ENCODE assay signal across 19 cellular contexts in genomic region chr17:29892201-29892600, GRCh38. TPM values are rescaled to one million over a fixed set of nuclear protein-coding genes. Genes with fewer than 3 reads are reported as not detected.
A peak's percentile ranks its signal among the peaks of the same experiment; 100 is the strongest.
DNase-seq lines count a peak whose midpoint lies in the region; ATAC-seq and TF ChIP-seq lines count a peak whose summit lies in the region.
"Had no signal": no experiment of that assay in that cellular context is flagged by ENCODE, and none has a peak within 500 bp of the region (broad histone marks: within the 10 kb centered on the region; RNA-seq: fewer than 3 reads in every experiment).

No MANE protein-coding gene starts in this region.

- intact Hi-C loops in MCF 10A (cut with micrococcal nuclease) (no loop called here), mammary epithelial cell (cut with micrococcal nuclease) (no loop called here)
- intact Hi-C loops in activated T-helper 1 cell treated with anti-CD3 and anti-CD28 coated beads, Interleukin-12 subunit alpha, Interleukin-12 subunit beta, Interleukin-2, Interleukin-4 antibody, amounts not matched to agents 30 ng/mL and 10 ng/mL and 1 ng/mL, durations not matched to agents 14 hours and 24 hours and 36 hours (cut with micrococcal nuclease), result no loop called here

- H3K9me3 Mint-ChIP-seq in MCF 10A (ENCODE audit: unreplicated experiment) (no peaks in the 10 kb centered on the region), osteocyte (ENCODE audit: unreplicated experiment) (no peaks in the 10 kb centered on the region)
- H3K9me3 Mint-ChIP-seq in activated T-helper 1 cell treated with anti-CD3 and anti-CD28 coated beads, Interleukin-12 subunit alpha, Interleukin-12 subunit beta, Interleukin-2, Interleukin-4 antibody, amounts not matched to agents 30 ng/mL and 10 ng/mL and 1 ng/mL, durations not matched to agents 14 hours and 24 hours and 36 hours, result peaks cover 13% of the 10 kb centered on the region
- H3K9me3 Mint-ChIP-seq: GM23338, H9 had no signal

- H3K27ac Mint-ChIP-seq in MCF 10A (ENCODE audit: low read depth, unreplicated experiment), result peak overlapping the region; percentile 2
- peak overlapping the region; percentile 56 for H3K27ac Mint-ChIP-seq in osteocyte (ENCODE audit: unreplicated experiment)
- no peak overlapping the region for H3K27ac Mint-ChIP-seq in activated T-helper 1 cell treated with anti-CD3 and anti-CD28 coated beads, Interleukin-12 subunit alpha, Interleukin-12 subunit beta, Interleukin-2, Interleukin-4 antibody, amounts not matched to agents 30 ng/mL and 10 ng/mL and 1 ng/mL, durations not matched to agents 14 hours and 24 hours and 36 hours
- H3K27ac Mint-ChIP-seq: GM23338, H9 had no signal

- H3K27ac ChIP-seq in mammary epithelial cell (ENCODE audit: insufficient read depth, low read depth, low read length) (no peak overlapping the region), RWPE2 (ENCODE audit: poor library complexity, severe bottlenecking) (peak overlapping the region; percentile 24)
- H3K27ac ChIP-seq: 22Rv1, BLaER1, C4-2B had no signal

- H3K9me3 ChIP-seq in mammary epithelial cell (replicated peaks; ENCODE audit: insufficient read depth, low read length) (no peaks in the 10 kb centered on the region), RWPE2 (ENCODE audit: severe bottlenecking) (no peaks in the 10 kb centered on the region)

- no peak for DNase-seq in MCF 10A (ENCODE audit: unreplicated experiment)
- DNase-seq in mammary epithelial cell, result no peak
- no peak for DNase-seq in RWPE2 (ENCODE audit: low spot score)
- DNase-seq in osteocyte (ENCODE audit: extremely low spot score, unreplicated experiment), result no peak
- DNase-seq in DMS53 treated with DMSO at 0.1 percent for 48 hours (lab: John Stamatoyannopoulos, UW; ENCODE audit: unreplicated experiment), result no peak
- DNase-seq in activated T-helper 1 cell treated with anti-CD3 and anti-CD28 coated beads, Interleukin-12 subunit alpha, Interleukin-12 subunit beta, Interleukin-2, Interleukin-4 antibody, amounts not matched to agents 30 ng/mL and 10 ng/mL and 1 ng/mL, durations not matched to agents 14 hours and 24 hours and 36 hours (ENCODE audit: low spot score), result no peak
- no peak for DNase-seq in OCI-M2 (lab: John Stamatoyannopoulos, UW; ENCODE audit: unreplicated experiment)
- DNase-seq: CD4-positive, alpha-beta T cell; CD8-positive, alpha-beta memory T cell; DMS 273 treated with DMSO at 0.1 percent for 48 hours; DMS79 treated with DMSO at 0.1 percent for 48 hours; GF-D8; H9 had no signal

- H3K4me2 ChIP-seq in mammary epithelial cell (ENCODE audit: insufficient read depth, low read depth, low read length), result no peak overlapping the region
- H3K4me2 ChIP-seq: BLaER1, GM23338 had no signal

- H2AFZ ChIP-seq in mammary epithelial cell (ENCODE audit: low read depth, low read length), result no peak overlapping the region
- H2AFZ ChIP-seq: GM23338 had no signal

- no peak for TF ChIP-seq CTCF in MCF 10A (IDR thresholded peaks at IDR 0.05; ENCODE audit: unreplicated experiment)
- no peak for TF ChIP-seq CTCF in mammary epithelial cell (conservative IDR thresholded peaks at IDR 0.05 in 1 of 2, IDR thresholded peaks at IDR 0.05 in 1 of 2; ENCODE audit: extremely low read depth in 1 of 2, insufficient read depth in 1 of 2, low read depth in 1 of 2, low read length in 2 of 2)
- no peak for TF ChIP-seq CTCF in RWPE2 (IDR thresholded peaks at IDR 0.05; ENCODE audit: poor library complexity, severe bottlenecking)
- no peak for TF ChIP-seq CTCF in osteocyte (IDR thresholded peaks at IDR 0.05)

- dilution Hi-C loops in mammary epithelial cell (cut with HindIII; ENCODE audit: low sequenced_read_pairs), result no loop called here

- no peaks in the 10 kb centered on the region for H4K20me1 ChIP-seq in mammary epithelial cell (ENCODE audit: insufficient read depth, low read length)

- no peaks in the 10 kb centered on the region for H3K27me3 Mint-ChIP-seq in MCF 10A (ENCODE audit: insufficient read depth, unreplicated experiment)
- H3K27me3 Mint-ChIP-seq in osteocyte (ENCODE audit: unreplicated experiment), result no peaks in the 10 kb centered on the region
- H3K27me3 Mint-ChIP-seq in activated T-helper 1 cell treated with anti-CD3 and anti-CD28 coated beads, Interleukin-12 subunit alpha, Interleukin-12 subunit beta, Interleukin-2, Interleukin-4 antibody, amounts not matched to agents 30 ng/mL and 10 ng/mL and 1 ng/mL, durations not matched to agents 14 hours and 24 hours and 36 hours (ENCODE audit: insufficient read depth), result no peaks in the 10 kb centered on the region
- H3K27me3 Mint-ChIP-seq: B cell; CD4-positive, alpha-beta T cell; CD8-positive, alpha-beta memory T cell had no signal

- H3K4me3 Mint-ChIP-seq in MCF 10A (ENCODE audit: unreplicated experiment) (no peak overlapping the region), osteocyte (ENCODE audit: unreplicated experiment) (no peak overlapping the region)
- no peak overlapping the region for H3K4me3 Mint-ChIP-seq in activated T-helper 1 cell treated with anti-CD3 and anti-CD28 coated beads, Interleukin-12 subunit alpha, Interleukin-12 subunit beta, Interleukin-2, Interleukin-4 antibody, amounts not matched to agents 30 ng/mL and 10 ng/mL and 1 ng/mL, durations not matched to agents 14 hours and 24 hours and 36 hours
- H3K4me3 Mint-ChIP-seq: B cell, GM23338, H9 had no signal

- H3K36me3 Mint-ChIP-seq in MCF 10A (ENCODE audit: insufficient read depth, unreplicated experiment), result peaks cover 16% of the 10 kb centered on the region
- H3K36me3 Mint-ChIP-seq in osteocyte (ENCODE audit: unreplicated experiment), result peaks cover 9% of the 10 kb centered on the region
- H3K36me3 Mint-ChIP-seq in activated T-helper 1 cell treated with anti-CD3 and anti-CD28 coated beads, Interleukin-12 subunit alpha, Interleukin-12 subunit beta, Interleukin-2, Interleukin-4 antibody, amounts not matched to agents 30 ng/mL and 10 ng/mL and 1 ng/mL, durations not matched to agents 14 hours and 24 hours and 36 hours (ENCODE audit: low read depth), result peaks cover 8% of the 10 kb centered on the region

- H3K4me1 ChIP-seq in mammary epithelial cell (ENCODE audit: insufficient read depth, low read length) (no peaks in the 10 kb centered on the region), RWPE2 (ENCODE audit: insufficient read depth, poor library complexity, severe bottlenecking) (peaks cover 3% of the 10 kb centered on the region)

- in situ Hi-C loops in mammary epithelial cell (cut with MboI; ENCODE audit: low sequenced_read_pairs in 2 of 2), result no loop called here

- BruUV-seq in MCF 10A (replicated peaks; lab: Mats Ljungman, UMichigan) (no TSS peak), mammary epithelial cell (replicated peaks; lab: Mats Ljungman, UMichigan) (no TSS peak)

- H3K79me2 ChIP-seq in mammary epithelial cell (ENCODE audit: insufficient read depth, low read length), result peaks cover 65% of the 10 kb centered on the region

- no peaks in the 10 kb centered on the region for H3K36me3 ChIP-seq in mammary epithelial cell (ENCODE audit: insufficient read depth, low read length)
- no peaks in the 10 kb centered on the region for H3K36me3 ChIP-seq in RWPE2 (ENCODE audit: low read depth)

- no peak for ATAC-seq in RWPE2 (ENCODE audit: low read depth)
- ATAC-seq: GM23338, HCT116 had no signal

- POLR2A ChIA-PET in MCF 10A (lab: Yijun Ruan, JAX), result interaction anchor here (0.9 to 1.4 kb wide), 4 partner anchors 10 to 38 kb away, joined by 3 to 5 read pairs (median 4); partner anchors contain the start of gene SSH2

- CTCF ChIA-PET in MCF 10A (lab: Yijun Ruan, JAX) (interaction anchor here (1.0 kb wide), 1 partner anchor 25 kb away, joined by 7 read pairs; no protein-coding TSS in a partner anchor), mammary epithelial cell (lab: Charles Lee; ENCODE audit: low non-redundant PET) (interaction anchor here (0.6 kb wide), 1 partner anchor 324 kb away, joined by 3 read pairs; no protein-coding TSS in a partner anchor)

- H3K9ac ChIP-seq in mammary epithelial cell (ENCODE audit: insufficient read depth, low read length), result no peak overlapping the region
- H3K9ac ChIP-seq: BLaER1 had no signal

- H3K4me1 Mint-ChIP-seq in MCF 10A (ENCODE audit: insufficient read depth, unreplicated experiment) (peaks cover 18% of the 10 kb centered on the region), osteocyte (ENCODE audit: unreplicated experiment) (peaks cover 11% of the 10 kb centered on the region)
- H3K4me1 Mint-ChIP-seq in activated T-helper 1 cell treated with anti-CD3 and anti-CD28 coated beads, Interleukin-12 subunit alpha, Interleukin-12 subunit beta, Interleukin-2, Interleukin-4 antibody, amounts not matched to agents 30 ng/mL and 10 ng/mL and 1 ng/mL, durations not matched to agents 14 hours and 24 hours and 36 hours (ENCODE audit: low read depth), result peaks cover 15% of the 10 kb centered on the region
- H3K4me1 Mint-ChIP-seq: GM23338, H9 had no signal

- H3K4me3 ChIP-seq in mammary epithelial cell (replicated peaks in 1 of 3; ENCODE audit: insufficient read depth in 1 of 3, low read depth in 2 of 3, low read length in 3 of 3) (no peak overlapping the region), RWPE2 (ENCODE audit: severe bottlenecking) (no peak overlapping the region)
- H3K4me3 ChIP-seq: BLaER1, GM23338 had no signal

- H3K27me3 ChIP-seq in mammary epithelial cell (ENCODE audit: insufficient read depth, low read length) (no peaks in the 10 kb centered on the region), RWPE2 (ENCODE audit: insufficient read depth, poor library complexity, severe bottlenecking) (no peaks in the 10 kb centered on the region)
- H3K27me3 ChIP-seq: BLaER1 had no signal

RNA-seq across cellular contexts. Expression of gene SSH2, which starts 37.8 kb away (rescaled TPM):
- 19.3 and 21.9 TPM in 2 replicates for total RNA-seq in MCF 10A (2022)
- 10 to 100 TPM; 14.7 to 30.1 TPM for total RNA-seq in mammary epithelial cell
- 14.3 TPM for polyA plus RNA-seq in mammary epithelial cell
- polyA minus RNA-seq in mammary epithelial cell, result 47.9 TPM
- total RNA-seq in osteocyte, result 21.9 and 23.7 TPM in 2 replicates
- 40.7 and 43.6 TPM in 2 replicates for total RNA-seq in activated T-helper 1 cell treated with anti-CD3 and anti-CD28 coated beads, Interleukin-12 subunit alpha, Interleukin-12 subunit beta, Interleukin-2, Interleukin-4 antibody, amounts not matched to agents 30 ng/mL and 10 ng/mL and 1 ng/mL, durations not matched to agents 14 hours and 24 hours and 36 hours

RNA-seq across cellular contexts. Expression of gene EFCAB5, which starts 49.2 kb away (rescaled TPM):
- 0.10 and 0.96 TPM in 2 replicates for total RNA-seq in MCF 10A (2022)
- total RNA-seq in mammary epithelial cell, result under 1 TPM in 1 of 2 donors, not detected in 1; 0.33 TPM
- polyA plus RNA-seq in mammary epithelial cell, result 0.17 TPM
- not detected for polyA minus RNA-seq in mammary epithelial cell
- total RNA-seq in osteocyte, result 0.60 and 1.2 TPM in 2 replicates
- total RNA-seq in activated T-helper 1 cell treated with anti-CD3 and anti-CD28 coated beads, Interleukin-12 subunit alpha, Interleukin-12 subunit beta, Interleukin-2, Interleukin-4 antibody, amounts not matched to agents 30 ng/mL and 10 ng/mL and 1 ng/mL, durations not matched to agents 14 hours and 24 hours and 36 hours, result 0.60 and 0.78 TPM in 2 replicates
- total RNA-seq: GM23338, H9 had no signal
